In the genomic region with DNA sequence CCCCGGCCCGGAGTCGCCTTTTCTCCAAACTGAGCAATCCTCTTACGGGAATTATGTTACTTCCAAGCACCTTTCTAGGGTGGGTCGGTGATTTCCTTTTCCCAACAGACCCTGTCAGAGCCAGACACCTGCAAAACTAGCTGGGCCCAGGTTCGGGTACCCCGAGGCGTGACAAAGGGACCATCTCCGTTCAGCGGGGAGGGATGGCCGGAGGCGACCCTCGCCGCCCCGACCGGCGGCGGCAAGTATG, we compare ENCODE assay signal across 8 cellular contexts. TPM values are rescaled to one million over a fixed set of nuclear protein-coding genes. Genes with fewer than 3 reads are reported as not detected.
DNase-seq lines count a peak whose midpoint lies in the region; ATAC-seq and TF ChIP-seq lines count a peak whose summit lies in the region.

No MANE protein-coding gene starts in this region.

- H3K9me3 ChIP-seq in body of pancreas: no peaks in the 10 kb centered on the region
- no peaks in the 10 kb centered on the region for H3K9me3 ChIP-seq in aorta (ENCODE audit: control insufficient read depth, low read length)

- H3K4me3 ChIP-seq in body of pancreas (peak overlapping the region; percentile 76 to 85), mesendoderm (ENCODE audit: low read length) (peak overlapping the region; percentile 81), aorta (ENCODE audit: low read length in 2 of 2) (peak overlapping the region; percentile 55 to 75)

- H3K4me1 ChIP-seq in body of pancreas (peaks cover 32% of the 10 kb centered on the region), mesendoderm (ENCODE audit: control insufficient read depth, low read depth, low read length) (no peaks in the 10 kb centered on the region), aorta (ENCODE audit: control insufficient read depth in 1 of 2, insufficient read depth in 2 of 2, low read length in 2 of 2) (peaks cover 0 to 1% of the 10 kb centered on the region in 2 donors)

- H4K5ac ChIP-seq in mesendoderm (ENCODE audit: low read length): no peak overlapping the region

- peak overlapping the region; percentile 89 to 97 (median 95) for H3K27ac ChIP-seq in body of pancreas
- peak overlapping the region; percentile 13 for H3K27ac ChIP-seq in mesendoderm (ENCODE audit: low read depth, low read length)
- no peak overlapping the region for H3K27ac ChIP-seq in aorta (ENCODE audit: low read depth in 1 of 2, low read length in 2 of 2)

- intact Hi-C loops in body of pancreas (cut with DNase I): loop anchor here (5.0 kb wide), 1 partner anchor 130 kb away; no protein-coding TSS in a partner anchor
- intact Hi-C loops in aorta (cut with DNase I): loop anchor here in 1 of 2 donors (5.0 kb wide), 1 partner anchor 65 kb away; no protein-coding TSS in a partner anchor

- TF ChIP-seq CTCF in body of pancreas (IDR thresholded peaks at IDR 0.05): no peak

- peak overlapping the region; percentile 36 for H3K23ac ChIP-seq in mesendoderm (ENCODE audit: low read length)

- H2BK120ac ChIP-seq in mesendoderm (ENCODE audit: low read depth, low read length): no peak overlapping the region

- H3K4me2 ChIP-seq in mesendoderm (ENCODE audit: low read length): peak overlapping the region; percentile 77

- H3K56ac ChIP-seq in mesendoderm (ENCODE audit: low read length): peak overlapping the region; percentile 90

- H2BK5ac ChIP-seq in mesendoderm (ENCODE audit: low read length): no peak overlapping the region

- H2AK5ac ChIP-seq in mesendoderm (ENCODE audit: low read length): no peak overlapping the region

- WGBS in body of pancreas, 2 donors: 0% methylated on average over 18 of the region's 18 CpGs; no CpG with 5 or more reads in 1 of the 2 donors
- WGBS in mesendoderm (ENCODE audit: extremely low coverage, insufficient coverage, low lambda C conversion rate): no CpG with 5 or more reads among the region's 18 CpGs
- 0% methylated on average over 13 to 18 of the region's 18 CpGs for WGBS in aorta, 2 donors

- ATAC-seq in body of pancreas (peak; percentile 0), aorta (ENCODE audit: low FRiP score) (no peak)

- no peak overlapping the region for H2BK15ac ChIP-seq in mesendoderm (replicated peaks; ENCODE audit: low read depth)

- no peak overlapping the region for H4K8ac ChIP-seq in mesendoderm (ENCODE audit: low read depth, low read length)

- H3K18ac ChIP-seq in mesendoderm (ENCODE audit: low read length): peak overlapping the region; percentile 65

- H3K27me3 ChIP-seq in body of pancreas (no peaks in the 10 kb centered on the region), mesendoderm (ENCODE audit: insufficient read depth, low read length, poor library complexity) (no peaks in the 10 kb centered on the region), aorta (ENCODE audit: control insufficient read depth in 1 of 2, insufficient read depth in 2 of 2, low read length in 1 of 2) (no peaks in the 10 kb centered on the region)

- peak overlapping the region; percentile 80 for H3K9ac ChIP-seq in mesendoderm (ENCODE audit: low read length)

- DNase-seq in stimulated activated CD4-positive, alpha-beta T cell treated with anti-CD3 and anti-CD28 coated beads, Interleukin-4, amount 100 ng/mL, for 4 hours: peak; percentile 11 to 30
- DNase-seq in stimulated activated CD4-positive, alpha-beta T cell treated with anti-CD3 and anti-CD28 coated beads, Interleukin-2, amount 100 ng/mL, for 24 hours: no peak
- no peak for DNase-seq in body of pancreas
- no peak for DNase-seq in mesendoderm
- DNase-seq in aorta: no peak
- DNase-seq in NCI-H524 (lab: John Stamatoyannopoulos, UW): no peak
- DNase-seq in GM19238 (ENCODE audit: insufficient read length, low spot score): no peak
- DNase-seq in SW 1271 (lab: John Stamatoyannopoulos, UW): no peak

- no peaks in the 10 kb centered on the region for H3K79me1 ChIP-seq in mesendoderm (ENCODE audit: low read length)

- H3K79me2 ChIP-seq in mesendoderm (ENCODE audit: control insufficient read depth, insufficient read depth, low read length): peaks cover 9% of the 10 kb centered on the region

- no peak overlapping the region for H3K4ac ChIP-seq in mesendoderm (ENCODE audit: low read depth, low read length)

- H3K36me3 ChIP-seq in body of pancreas (replicated peaks in 1 of 2; ENCODE audit: insufficient read depth in 1 of 2, low read depth in 2 of 2): peaks cover 0 to 4% of the 10 kb centered on the region in 2 donors
- no peaks in the 10 kb centered on the region for H3K36me3 ChIP-seq in mesendoderm (ENCODE audit: control insufficient read depth, insufficient read depth, low read length)
- no peaks in the 10 kb centered on the region for H3K36me3 ChIP-seq in aorta (ENCODE audit: control insufficient read depth in 1 of 2, insufficient read depth in 2 of 2, low read length in 1 of 2)

- TF ChIP-seq POLR2A in body of pancreas (IDR thresholded peaks at IDR 0.05): peak in 2 of 3 donors; percentile 43 to 64

RNA-seq across cellular contexts. Expression of gene PPA1, which starts 0.4 kb away (rescaled TPM):
- total RNA-seq in body of pancreas (100 to 1,000 TPM; 101 to 108 TPM), aorta (10 to 100 TPM; 66.7 to 79.8 TPM)
- polyA plus RNA-seq in mesendoderm (2013, experiment 1 of 2): 164 TPM
- 166 TPM for polyA plus RNA-seq in mesendoderm (2013, experiment 2 of 2)
- 100 to 1,000 TPM; 100 to 222 TPM for polyA plus RNA-seq in aorta

RNA-seq across cellular contexts. Expression of gene NPFFR1, which starts 51.0 kb away (rescaled TPM):
- total RNA-seq in body of pancreas (not detected), aorta (under 1 TPM; 0.03 to 0.06 TPM)
- polyA plus RNA-seq in mesendoderm (2013, experiment 1 of 2): not detected
- polyA plus RNA-seq in mesendoderm (2013, experiment 2 of 2): not detected
- polyA plus RNA-seq in aorta: under 1 TPM in 1 of 2 donors, not detected in 1; under 0.01 TPM

Comparison
In these comparisons a context has a peak if more than half of its experiments do, and no peak if none do; other contexts are left out.
1. DNase-seq: peak in stimulated activated CD4-positive, alpha-beta T cell treated with anti-CD3 and anti-CD28 coated beads, Interleukin-4, amount 100 ng/mL, for 4 hours (2 of 2); none in stimulated activated CD4-positive, alpha-beta T cell treated with anti-CD3 and anti-CD28 coated beads, Interleukin-2, amount 100 ng/mL, for 24 hours (0 of 2), body of pancreas (0 of 4), mesendoderm (single experiment), aorta (0 of 2), NCI-H524 (0 of 2), GM19238 (single experiment) and SW 1271 (0 of 2).
2. H3K27ac ChIP-seq: peak in body of pancreas (4 of 4) and mesendoderm (single experiment); none in aorta (0 of 2).
3. Peak in every context shown above with its lines, with median percentiles within 50 percentile points of each other: H3K4me3 ChIP-seq.